ENCODE assay signal across 27 cellular contexts in the genomic region with DNA sequence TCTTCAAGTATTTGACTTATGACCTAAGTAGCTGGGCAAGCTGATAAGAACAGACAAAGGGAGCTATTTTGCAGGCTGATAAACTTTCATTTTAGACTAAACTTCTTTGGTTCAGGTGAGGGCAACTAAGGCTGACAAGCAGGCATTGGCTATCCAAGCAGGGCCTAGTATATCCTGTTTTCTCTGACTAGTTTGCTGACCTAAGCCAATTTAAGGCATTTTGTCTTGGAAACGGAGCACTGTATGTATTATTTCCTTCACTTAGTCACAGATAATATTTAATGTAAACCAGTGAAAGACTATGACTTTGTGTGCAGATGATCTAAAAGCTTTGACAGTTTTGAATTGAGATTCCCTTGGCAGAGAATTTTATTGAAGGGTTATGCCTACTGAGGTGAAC.
"Had no signal": no experiment of that assay in that cellular context is flagged by ENCODE, and none has a peak within 500 bp of the region (broad histone marks: within the 10 kb centered on the region; RNA-seq: fewer than 3 reads in every experiment).

No MANE protein-coding gene starts in this region.

- H3K27me3 ChIP-seq: esophagus squamous epithelium, testis, transverse colon had no signal

- H3K36me3 Mint-ChIP-seq: activated CD4-positive, alpha-beta memory T cell treated with anti-CD3 and anti-CD28 coated beads for 36 hours; naive B cell had no signal

- DNase-seq: activated CD4-positive, alpha-beta memory T cell treated with anti-CD3 and anti-CD28 coated beads for 36 hours; activated CD4-positive, alpha-beta T cell treated with anti-CD3 and anti-CD28 coated beads, Interleukin-2, amount 10 ng/mL, durations not matched to agents 24 days and 14 days; activated CD4-positive, CD25-positive, alpha-beta regulatory T cell treated with anti-CD3 and anti-CD28 coated beads, Interleukin-2, amount 50 U/mL, for 72 hours; activated CD8-positive, alpha-beta memory T cell treated with anti-CD3 and anti-CD28 coated beads, Interleukin-2, amount 50 U/mL, for 4 hours; activated gamma-delta T cell treated with Interleukin-2 at 50 U/mL for 16 hours; activated naive CD4-positive, alpha-beta T cell treated with anti-CD3 and anti-CD28 coated beads, Interleukin-2, amount 50 U/mL, for 16 hours; activated T-cell treated with anti-CD3 and anti-CD28 coated beads, Interleukin-2, amount 50 U/mL, for 24 hours; caudate nucleus; esophagus squamous epithelium; heart right ventricle; islet precursor cell; left ventricle myocardium superior; naive B cell; right cardiac atrium; stimulated activated CD4-positive, alpha-beta T cell treated with anti-CD3 and anti-CD28 coated beads, Interleukin-12 subunit alpha, Interleukin-12 subunit beta, amount 100 ng/mL, for 4 hours; stimulated activated CD4-positive, alpha-beta T cell treated with anti-CD3 and anti-CD28 coated beads, Interleukin-4, amount 100 ng/mL, for 1 hour; stimulated activated naive CD8-positive, alpha-beta T cell treated with anti-CD3 and anti-CD28 coated beads, Interleukin-15, Interleukin-2, amounts not matched to agents 100 U/mL and 50 U/mL, for 24 hours; T-helper 9 cell; testis; transverse colon; WERI-Rb-1 had no signal

- H3K9me3 Mint-ChIP-seq: activated CD4-positive, alpha-beta memory T cell treated with anti-CD3 and anti-CD28 coated beads for 36 hours; activated CD4-positive, alpha-beta T cell treated with anti-CD3 and anti-CD28 coated beads, Interleukin-2, amount 10 ng/mL, durations not matched to agents 24 days and 14 days; activated T-cell treated with anti-CD3 and anti-CD28 coated beads, Interleukin-2, amount 50 U/mL, for 24 hours; activated T-helper 17 cell treated with anti-CD3 and anti-CD28 coated beads, Interleukin-2, amount 50 U/mL, for 72 hours had no signal

- ATAC-seq: activated T-helper 17 cell treated with anti-CD3 and anti-CD28 coated beads, Interleukin-2, amount 50 U/mL, for 72 hours; heart right ventricle; left ventricle myocardium superior; right cardiac atrium; stimulated activated naive CD8-positive, alpha-beta T cell treated with anti-CD3 and anti-CD28 coated beads, Interleukin-15, Interleukin-2, amounts not matched to agents 100 U/mL and 50 U/mL, for 24 hours had no signal

- FAIRE-seq: endometrium, TTC549, urothelium cell line had no signal

- H3K36me3 ChIP-seq: esophagus squamous epithelium, heart right ventricle, transverse colon, WERI-Rb-1 had no signal

- H3K27me3 Mint-ChIP-seq: activated CD4-positive, alpha-beta memory T cell treated with anti-CD3 and anti-CD28 coated beads for 36 hours; activated CD4-positive, alpha-beta T cell treated with anti-CD3 and anti-CD28 coated beads, Interleukin-2, amount 10 ng/mL, durations not matched to agents 24 days and 14 days had no signal

- H3K9me3 ChIP-seq: esophagus squamous epithelium, heart right ventricle, testis, transverse colon had no signal

- H3K4me1 ChIP-seq: esophagus squamous epithelium, heart right ventricle, testis, transverse colon had no signal

- H3K4me3 ChIP-seq: esophagus squamous epithelium, heart right ventricle, skin epidermis, testis, transverse colon had no signal

- H3K27ac Mint-ChIP-seq: activated CD4-positive, alpha-beta memory T cell treated with anti-CD3 and anti-CD28 coated beads for 36 hours; activated CD4-positive, alpha-beta T cell treated with anti-CD3 and anti-CD28 coated beads, Interleukin-2, amount 10 ng/mL, durations not matched to agents 24 days and 14 days; activated T-cell treated with anti-CD3 and anti-CD28 coated beads, Interleukin-2, amount 50 U/mL, for 24 hours; activated T-helper 17 cell treated with anti-CD3 and anti-CD28 coated beads, Interleukin-2, amount 50 U/mL, for 72 hours; naive B cell had no signal

- H3K4me1 Mint-ChIP-seq: activated CD4-positive, alpha-beta T cell treated with anti-CD3 and anti-CD28 coated beads, Interleukin-2, amount 10 ng/mL, durations not matched to agents 24 days and 14 days; activated T-helper 17 cell treated with anti-CD3 and anti-CD28 coated beads, Interleukin-2, amount 50 U/mL, for 72 hours; naive B cell had no signal

- H3K27ac ChIP-seq: epithelial cell of prostate, esophagus squamous epithelium, heart right ventricle, skin epidermis, testis, transverse colon, WERI-Rb-1 had no signal

- H3K4me3 Mint-ChIP-seq: activated CD4-positive, alpha-beta memory T cell treated with anti-CD3 and anti-CD28 coated beads for 36 hours; activated CD4-positive, alpha-beta T cell treated with anti-CD3 and anti-CD28 coated beads, Interleukin-2, amount 10 ng/mL, durations not matched to agents 24 days and 14 days; activated T-cell treated with anti-CD3 and anti-CD28 coated beads, Interleukin-2, amount 50 U/mL, for 24 hours; activated T-helper 17 cell treated with anti-CD3 and anti-CD28 coated beads, Interleukin-2, amount 50 U/mL, for 72 hours; naive B cell had no signal
